2 cellular contexts compared by ENCODE assay signal in genomic region chr2:227808936-227809335, GRCh38.
TF ChIP-seq lines count a peak whose summit lies in the region.

No MANE protein-coding gene starts in this region.

TF ChIP-seq in A549, 52 proteins besides CTCF, POLR2A, EP300 and RAD21:
- no peak for TF ChIP-seq PBX3 (IDR thresholded peaks at IDR 0.05)
- TF ChIP-seq MAFK (IDR thresholded peaks at IDR 0.05; ENCODE audit: partially characterized antibody) = peak; percentile 86
TF ChIP-seq in A549: peak in this region for 1.

TF ChIP-seq in K562, 482 proteins besides CTCF, POLR2A, EP300 and RAD21:
- TF ChIP-seq ZNF518B (CRISPR knock-in tag; IDR thresholded peaks at IDR 0.05) (no peak), MAFG (tag; conservative IDR thresholded peaks at IDR 0.05) (0 out of 2 replicates have a peak, but pooled peaks have one; percentile 27), MAFF (IDR thresholded peaks at IDR 0.05; ENCODE audit: low read length) (peak; percentile 15; the same call in 1 of the 2 replicates), POLR2H (tag; IDR thresholded peaks at IDR 0.05; ENCODE audit: low read depth) (no peak), ZNF316 (IDR thresholded peaks at IDR 0.05) (peak; percentile 77), C11orf30 (IDR thresholded peaks at IDR 0.05; ENCODE audit: low read depth) (peak; percentile 57)
